Comparison of ENCODE assay signal across 8 cellular contexts in the genomic region with DNA sequence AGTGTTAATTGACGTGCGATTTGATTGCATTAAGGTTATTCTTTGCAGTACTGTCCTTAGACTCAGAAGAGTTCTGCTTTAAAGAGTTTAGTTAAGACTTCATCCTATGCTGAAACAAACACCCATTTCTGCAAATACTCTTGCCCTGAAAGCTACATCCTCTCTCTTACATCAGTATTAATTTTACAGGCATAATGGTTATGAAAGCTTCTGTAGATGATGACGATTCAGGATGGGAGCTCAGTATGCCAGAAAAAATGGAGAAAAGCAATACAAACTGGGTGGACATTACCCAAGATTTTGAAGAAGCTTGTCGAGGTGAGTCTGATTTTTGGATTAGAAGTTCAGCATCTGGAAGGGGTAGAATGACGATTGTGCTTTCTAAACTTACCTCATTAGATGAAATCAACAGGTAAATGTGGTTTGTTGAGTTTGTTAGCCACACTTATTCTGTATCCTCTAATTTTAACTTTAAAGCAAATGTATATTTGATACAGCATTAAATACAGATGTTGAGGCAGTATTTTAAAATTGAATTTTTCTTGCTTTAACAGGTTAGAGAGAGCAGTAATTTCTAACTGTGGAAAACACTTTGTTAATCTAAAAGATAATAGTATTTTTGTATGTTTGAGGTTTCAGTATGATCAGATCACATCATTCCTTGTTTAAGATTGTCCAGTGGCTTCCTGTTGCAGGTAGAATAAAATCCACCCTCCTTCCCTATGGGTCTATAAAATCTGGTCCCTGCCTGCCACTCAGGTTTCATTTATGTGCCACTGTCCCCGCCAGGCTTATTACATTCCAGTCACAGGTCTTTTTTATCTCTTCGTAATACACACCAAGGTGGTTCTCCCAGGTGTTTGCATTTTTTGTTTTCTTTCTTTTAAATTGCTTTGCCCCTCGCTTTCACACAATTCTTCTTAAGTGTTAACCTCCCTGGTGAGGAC. TPM values are rescaled to one million over a fixed set of nuclear protein-coding genes. Genes with fewer than 3 reads are reported as not detected.
DNase-seq lines count a peak whose midpoint lies in the region; ATAC-seq and TF ChIP-seq lines count a peak whose summit lies in the region.

No MANE protein-coding gene starts in this region.

- CTCF ChIA-PET in BJ (lab: Yijun Ruan, JAX): interaction anchor here (1.0 to 1.1 kb wide), 2 partner anchors 9 to 161 kb away, joined by 3 read pairs; no protein-coding TSS in a partner anchor

- H4K20me1 ChIP-seq in KMS-11 (ENCODE audit: insufficient read depth): no peaks in the 10 kb centered on the region

- peak overlapping the region; percentile 74; the same call in 1 of the 2 replicates for H3K9ac ChIP-seq in KMS-11

- H3K36me3 Mint-ChIP-seq in naive B cell: peaks cover 8 to 21% of the 10 kb centered on the region in 2 donors

- ATAC-seq in naive B cell (ENCODE audit: low read depth in 2 of 2) (no peak), GM21619 (IDR thresholded peaks at IDR 0.05; ENCODE audit: unreplicated experiment) (no peak), omental fat pad (ENCODE audit: low FRiP score) (no peak)

- H3K27ac Mint-ChIP-seq in naive B cell: peak overlapping the region; percentile 44 to 93 (median 84)

- H3K27me3 Mint-ChIP-seq in naive B cell: peaks cover 0 to 9% (median 0%) of the 10 kb centered on the region in 3 donors

- H3K4me3 Mint-ChIP-seq in naive B cell: peak overlapping the region in 6 of 8 donors; percentile 85 to 93 (median 90)

- peak overlapping the region; percentile 80 for H2AFZ ChIP-seq in KMS-11 (ENCODE audit: low read depth)

- no peak for DNase-seq in BJ (ENCODE audit: low read depth)
- no peak for DNase-seq in naive B cell
- no peak for DNase-seq in GM13976 (ENCODE audit: low spot score)
- no peak for DNase-seq in omental fat pad (ENCODE audit: low spot score)
- DNase-seq in NCI-H446 treated with DMSO at 0.1 percent for 48 hours (lab: John Stamatoyannopoulos, UW): no peak

- H3K79me2 ChIP-seq in KMS-11 (ENCODE audit: insufficient read depth, low read depth): peaks cover 53% of the 10 kb centered on the region

- in situ Hi-C loops in GM13976 (cut with MboI; ENCODE audit: low sequenced_read_pairs, unreplicated experiment): no loop called here

- H3K4me1 Mint-ChIP-seq in naive B cell: peaks cover 13 to 29% (median 21%) of the 10 kb centered on the region in 3 donors

- peaks cover 26% of the 10 kb centered on the region for H3K4me1 ChIP-seq in KMS-11 (ENCODE audit: low read depth, poor library complexity, severe bottlenecking)

- POLR2A ChIA-PET in BJ (lab: Charles Lee): no interaction called here

- no peaks in the 10 kb centered on the region for H3K27me3 ChIP-seq in BJ (ENCODE audit: control insufficient read depth, insufficient read depth, low read length)
- no peaks in the 10 kb centered on the region for H3K27me3 ChIP-seq in KMS-11 (ENCODE audit: insufficient read depth, low read depth)

- H3K4me2 ChIP-seq in KMS-11: peak overlapping the region; percentile 81

- H3K36me3 ChIP-seq in BJ (ENCODE audit: control insufficient read depth, insufficient read depth, low read length) (peaks cover 3% of the 10 kb centered on the region), KMS-11 (ENCODE audit: insufficient read depth) (peaks cover 6% of the 10 kb centered on the region; the same call in 1 of the 2 replicates)

- peak overlapping the region; percentile 96 for H3K4me3 ChIP-seq in BJ (ENCODE audit: low read depth, low read length)
- no peak overlapping the region for H3K4me3 ChIP-seq in KMS-11 (IDR thresholded peaks at IDR 0.05; ENCODE audit: insufficient read depth, low read depth, low read length)

- TF ChIP-seq CTCF in BJ (IDR thresholded peaks at IDR 0.05; ENCODE audit: insufficient read depth, low read depth, low read length) (no peak), KMS-11 (conservative IDR thresholded peaks at IDR 0.05; ENCODE audit: low read depth, low read length) (no peak), GM13976 (IDR thresholded peaks at IDR 0.05; ENCODE audit: borderline replicate concordance, control extremely low read depth, extremely low read depth, insufficient read depth, missing control alignments) (no peak), omental fat pad (IDR thresholded peaks at IDR 0.05) (no peak)

- H3K27ac ChIP-seq in KMS-11: peak overlapping the region; percentile 86; the same call in 1 of the 2 replicates
- peak overlapping the region; percentile 86 for H3K27ac ChIP-seq in cingulate gyrus (ENCODE audit: low read depth, low read length)

- no peaks in the 10 kb centered on the region for H3K9me3 Mint-ChIP-seq in naive B cell

RNA-seq across cellular contexts. Expression of gene NAA35, which starts 1.3 kb away (rescaled TPM):
- polyA plus RNA-seq in BJ (2011; rRNA removed): 9.8 and 16.0 TPM in 2 replicates
- 7.5 and 8.9 TPM in 2 replicates for polyA minus RNA-seq in BJ (2011; rRNA and poly(A)+ RNA removed)
- 10 to 100 TPM in 3 of 6 donors, 1 to 10 TPM in 3; 7.4 to 12.6 (median 9.7) TPM for polyA plus RNA-seq in naive B cell (ENCODE audit: low read depth in 6 of 6)
- total RNA-seq in omental fat pad: 10 to 100 TPM; 13.3 to 23.8 (median 14.6) TPM
